In genomic region chr5:179974281-179974945, GRCh38 we compare ENCODE assay signal across 12 cellular contexts.
A peak's percentile ranks its signal among the peaks of the same experiment; 100 is the strongest.
DNase-seq lines count a peak whose midpoint lies in the region; ATAC-seq and TF ChIP-seq lines count a peak whose summit lies in the region.
"Had no signal": no experiment of that assay in that cellular context is flagged by ENCODE, and none has a peak within 500 bp of the region (broad histone marks: within the 10 kb centered on the region; RNA-seq: fewer than 3 reads in every experiment).

No MANE protein-coding gene starts in this region.

- peak overlapping the region; percentile 83 for H3K4me2 ChIP-seq in OCI-LY1 (ENCODE audit: low read length)

- TF ChIP-seq CTCF in OCI-LY1 (IDR thresholded peaks at IDR 0.05; ENCODE audit: low read length), result no peak
- no peak for TF ChIP-seq CTCF in CD8-positive, alpha-beta T cell (IDR thresholded peaks at IDR 0.05)
- no peak for TF ChIP-seq CTCF in RWPE1 (conservative IDR thresholded peaks at IDR 0.05; ENCODE audit: low read depth)

- DNase-seq in D341Med (ENCODE audit: low spot score) (peak; percentile 78), NCI-H1694 (lab: John Stamatoyannopoulos, UW) (peak; percentile 75), GDM1 (lab: John Stamatoyannopoulos, UW) (no peak), NCI-H774 (lab: John Stamatoyannopoulos, UW) (no peak), RWPE1 (ENCODE audit: low spot score) (no peak)
- no peak for DNase-seq in CD8-positive, alpha-beta T cell
- DNase-seq: activated CD4-positive, alpha-beta T cell treated with anti-CD3 and anti-CD28 coated beads for 1 hour; activated T-cell treated with anti-CD3 and anti-CD28 coated beads for 4 hours; NCI-H1436 had no signal

- H3K4me3 Mint-ChIP-seq in CD8-positive, alpha-beta T cell, result no peak overlapping the region

- no peaks in the 10 kb centered on the region for H3K79me2 ChIP-seq in OCI-LY1 (ENCODE audit: insufficient read depth, low read length)

- peaks cover 58% of the 10 kb centered on the region for H3K4me1 ChIP-seq in OCI-LY1 (ENCODE audit: insufficient read depth, low read length, severe bottlenecking)
- H3K4me1 ChIP-seq in CD8-positive, alpha-beta T cell (ENCODE audit: insufficient read depth, low read length), result no peaks in the 10 kb centered on the region

- no peak overlapping the region for H2AFZ ChIP-seq in OCI-LY1 (ENCODE audit: low read length)

- no peaks in the 10 kb centered on the region for H3K27me3 Mint-ChIP-seq in CD8-positive, alpha-beta T cell (ENCODE audit: low read depth)

- no peaks in the 10 kb centered on the region for H3K9me2 ChIP-seq in OCI-LY1 (ENCODE audit: low read depth, low read length)

- H3K4me1 Mint-ChIP-seq in CD8-positive, alpha-beta T cell (ENCODE audit: low read depth), result peaks cover 12% of the 10 kb centered on the region

- H3K27ac ChIP-seq in OCI-LY1 (ENCODE audit: low read depth, low read length, poor library complexity, severe bottlenecking), result peak overlapping the region; percentile 70
- peak overlapping the region; percentile 1 for H3K27ac ChIP-seq in layer of hippocampus (ENCODE audit: low read depth, low read length)
- H3K27ac ChIP-seq in CD8-positive, alpha-beta T cell (ENCODE audit: low read depth, low read length), result no peak overlapping the region
- H3K27ac ChIP-seq in RWPE1, result no peak overlapping the region
- H3K27ac ChIP-seq: heart right ventricle had no signal

- CTCF ChIA-PET in CD8-positive, alpha-beta T cell (lab: Charles Lee), result interaction anchor here (0.6 to 1.7 kb wide), 3 partner anchors 10 to 172 kb away, joined by 3 to 5 read pairs (median 4); no protein-coding TSS in a partner anchor
- CTCF ChIA-PET in RWPE1 (lab: Yijun Ruan, JAX), result interaction anchor here (0.6 to 0.7 kb wide), 3 partner anchors 51 to 68 kb away, joined by 3 to 4 read pairs (median 4); no protein-coding TSS in a partner anchor

- ATAC-seq in CD8-positive, alpha-beta T cell, result no peak

- no peaks in the 10 kb centered on the region for H3K9me3 ChIP-seq in OCI-LY1 (ENCODE audit: low read length)
- H3K9me3 ChIP-seq in CD8-positive, alpha-beta T cell (ENCODE audit: low read length), result no peaks in the 10 kb centered on the region
- H3K9me3 ChIP-seq: heart right ventricle had no signal

- H3K27ac Mint-ChIP-seq in CD8-positive, alpha-beta T cell, result no peak overlapping the region

- peak overlapping the region; percentile 54 for H3K4me3 ChIP-seq in OCI-LY1 (ENCODE audit: low read depth, low read length, poor library complexity, severe bottlenecking)
- H3K4me3 ChIP-seq in CD8-positive, alpha-beta T cell (ENCODE audit: low read depth, low read length), result no peak overlapping the region
- H3K4me3 ChIP-seq: heart right ventricle had no signal

- no peaks in the 10 kb centered on the region for H3K27me3 ChIP-seq in OCI-LY1 (ENCODE audit: insufficient read depth, low read length)
- H3K27me3 ChIP-seq in layer of hippocampus (ENCODE audit: control insufficient read depth, insufficient read depth, low read length), result no peaks in the 10 kb centered on the region
- H3K27me3 ChIP-seq in CD8-positive, alpha-beta T cell (ENCODE audit: insufficient read depth, low read length), result no peaks in the 10 kb centered on the region
- H3K27me3 ChIP-seq: heart right ventricle had no signal

- peak overlapping the region; percentile 36 for H3K9ac ChIP-seq in OCI-LY1 (ENCODE audit: low read length)

- POLR2A ChIA-PET in CD8-positive, alpha-beta T cell (lab: Charles Lee), result no interaction called here
- POLR2A ChIA-PET in RWPE1 (lab: Yijun Ruan, JAX; ENCODE audit: low non-redundant PET), result no interaction called here

- no peaks in the 10 kb centered on the region for H4K20me1 ChIP-seq in OCI-LY1 (ENCODE audit: insufficient read depth, low read length)

- H3K36me3 Mint-ChIP-seq in CD8-positive, alpha-beta T cell, result peaks cover 45% of the 10 kb centered on the region

- no peaks in the 10 kb centered on the region for H3F3A ChIP-seq in OCI-LY1 (ENCODE audit: insufficient read depth, low read length)

- H3K36me3 ChIP-seq in OCI-LY1 (ENCODE audit: insufficient read depth, low read length), result no peaks in the 10 kb centered on the region
- no peaks in the 10 kb centered on the region for H3K36me3 ChIP-seq in CD8-positive, alpha-beta T cell (ENCODE audit: insufficient read depth, low read length)

- H3K9me3 Mint-ChIP-seq in CD8-positive, alpha-beta T cell, result no peaks in the 10 kb centered on the region

- intact Hi-C loops in CD8-positive, alpha-beta T cell (cut with DNase I, micrococcal nuclease), result loop anchor here in 1 of 2 experiments (10.0 kb wide), 1 partner anchor 170 kb away; the partner anchor contains the start of gene MGAT4B

Comparison
In these comparisons a context has a peak if more than half of its experiments do, and no peak if none do; other contexts are left out.
1. DNase-seq: peak in D341Med (single experiment) and NCI-H1694 (single experiment); none in GDM1 (single experiment), CD8-positive, alpha-beta T cell (0 of 7), NCI-H774 (single experiment) and RWPE1 (single experiment).
2. H3K27ac ChIP-seq: peak in OCI-LY1 (single experiment) and layer of hippocampus (single experiment); none in CD8-positive, alpha-beta T cell (single experiment) and RWPE1 (single experiment).